Comparison of ENCODE assay signal across 1 cellular context in the genomic region with DNA sequence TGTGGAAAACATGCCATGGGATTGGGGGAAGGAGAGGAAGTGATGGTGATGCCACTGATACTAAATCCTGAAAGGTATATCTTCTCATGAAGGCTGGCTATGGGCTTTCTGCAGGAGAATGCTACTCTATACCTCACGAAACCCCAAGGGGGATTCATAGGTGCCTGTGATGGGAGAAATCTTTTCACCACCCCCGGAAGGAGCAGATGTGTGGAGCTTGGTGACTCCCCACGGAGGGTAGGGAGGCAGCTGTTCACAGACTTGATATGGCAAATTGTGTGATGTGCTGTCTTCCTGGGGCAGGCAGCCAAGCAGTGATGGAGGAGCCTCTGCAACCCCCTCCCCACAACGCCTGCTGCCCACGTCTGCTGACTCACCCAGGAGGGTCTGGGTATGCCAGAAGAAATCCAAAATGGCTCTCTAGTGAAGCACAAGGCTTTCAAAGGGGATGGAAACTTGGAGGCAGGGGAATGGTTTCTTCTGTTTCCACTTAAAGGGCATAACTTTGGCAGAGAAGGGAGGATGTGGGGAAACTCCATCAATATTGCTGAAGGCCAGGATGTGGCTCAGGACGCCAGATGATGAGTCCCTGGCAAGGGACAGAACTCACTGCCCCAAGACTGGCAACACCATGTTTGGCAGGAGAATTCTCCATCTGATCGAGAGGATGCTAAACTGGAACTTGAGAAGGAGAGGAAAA.
TF ChIP-seq lines count a peak whose summit lies in the region.

No MANE protein-coding gene starts in this region.

TF ChIP-seq in endothelial cell of umbilical vein, 7 proteins besides CTCF, POLR2A, EP300 and RAD21 (continued from another document):
- no peak for TF ChIP-seq MYC (IDR thresholded peaks at IDR 0.05; ENCODE audit: low read depth, low read length)
- peak; percentile 37 for TF ChIP-seq FOS (IDR thresholded peaks at IDR 0.05; ENCODE audit: borderline replicate concordance, insufficient read depth, low read length)
